1 cellular context compared by ENCODE assay signal in genomic region chr2:238864207-238865014, GRCh38.
TF ChIP-seq lines count a peak whose summit lies in the region.

No MANE protein-coding gene starts in this region.

TF ChIP-seq in HepG2, 621 proteins besides CTCF, POLR2A, EP300 and RAD21 (continued from another document and continues in another):
- TF ChIP-seq ZNF615 (CRISPR knock-in tag; IDR thresholded peaks at IDR 0.05; ENCODE audit: borderline replicate concordance) (peak; percentile 95), HMG20A (CRISPR knock-in tag; IDR thresholded peaks at IDR 0.05; ENCODE audit: borderline replicate concordance) (peak; percentile 88; the same call in 1 of the 2 replicates), LBX2 (CRISPR knock-in tag; IDR thresholded peaks at IDR 0.05; ENCODE audit: borderline replicate concordance) (peak; percentile 13; the same call in 1 of the 2 replicates), SNAPC2 (CRISPR knock-in tag; IDR thresholded peaks at IDR 0.05) (peak; percentile 39; the same call in 1 of the 2 replicates), SAP130 (CRISPR knock-in tag; IDR thresholded peaks at IDR 0.05; ENCODE audit: low read depth) (peak; percentile 86), ZNF609 (CRISPR knock-in tag; IDR thresholded peaks at IDR 0.05; ENCODE audit: borderline replicate concordance) (peak; percentile 80), ZSCAN22 (CRISPR knock-in tag; IDR thresholded peaks at IDR 0.05) (no peak), FOXO1 (CRISPR knock-in tag; IDR thresholded peaks at IDR 0.05) (peak; percentile 91), GLI4 (CRISPR knock-in tag; IDR thresholded peaks at IDR 0.05; ENCODE audit: borderline replicate concordance) (peak; percentile 43; the same call in 1 of the 2 replicates), ZNF691 (CRISPR knock-in tag; IDR thresholded peaks at IDR 0.05; ENCODE audit: borderline replicate concordance, low read depth) (peak; percentile 61; the same call in 1 of the 2 replicates), AHDC1 (CRISPR knock-in tag; IDR thresholded peaks at IDR 0.05; ENCODE audit: borderline replicate concordance) (peak; percentile 92; the same call in 1 of the 2 replicates), TFAP4 (IDR thresholded peaks at IDR 0.05; ENCODE audit: borderline replicate concordance, low read depth) (peak; percentile 63; the same call in 1 of the 2 replicates), ZNF724P (CRISPR knock-in tag; IDR thresholded peaks at IDR 0.05; ENCODE audit: borderline replicate concordance) (peak; percentile 82; the same call in 1 of the 2 replicates), PITX1 (CRISPR knock-in tag; IDR thresholded peaks at IDR 0.05) (peak; percentile 93), EHMT2 (IDR thresholded peaks at IDR 0.05; ENCODE audit: borderline replicate concordance, low read depth, low read length) (peak; percentile 34; the same call in 1 of the 2 replicates), ZNF546 (CRISPR knock-in tag; conservative IDR thresholded peaks at IDR 0.05) (peak; percentile 94), ZBTB44 (CRISPR knock-in tag; IDR thresholded peaks at IDR 0.05) (peak; percentile 0; the same call in 1 of the 2 replicates), SIX4 (CRISPR knock-in tag; IDR thresholded peaks at IDR 0.05) (peak; percentile 77), DDIT3 (CRISPR knock-in tag; IDR thresholded peaks at IDR 0.05) (no peak), YY1 (IDR thresholded peaks at IDR 0.05; ENCODE audit: insufficient read depth, insufficient replicate concordance, low read depth, low read length) (peak; percentile 20), ZFY (CRISPR knock-in tag; IDR thresholded peaks at IDR 0.05) (peak; percentile 95), ZNF746 (CRISPR knock-in tag; IDR thresholded peaks at IDR 0.05) (peak; percentile 19; the same call in 1 of the 2 replicates), HNF4A (CRISPR knock-in tag; IDR thresholded peaks at IDR 0.05) (peak; percentile 86), ZNF263 (CRISPR knock-in tag; IDR thresholded peaks at IDR 0.05) (peak; percentile 60), NFYC (CRISPR knock-in tag; IDR thresholded peaks at IDR 0.05) (no peak), KDM6A (CRISPR knock-in tag; IDR thresholded peaks at IDR 0.05; ENCODE audit: low read depth) (peak; percentile 96), ATF5 (CRISPR knock-in tag; IDR thresholded peaks at IDR 0.05; ENCODE audit: low read depth) (no peak), REPIN1 (CRISPR knock-in tag; IDR thresholded peaks at IDR 0.05; ENCODE audit: borderline replicate concordance, low read depth) (peak; percentile 65; the same call in 1 of the 2 replicates), FOSL1 (CRISPR knock-in tag; IDR thresholded peaks at IDR 0.05; ENCODE audit: borderline replicate concordance) (peak; percentile 99), JUNB (CRISPR knock-in tag; IDR thresholded peaks at IDR 0.05; ENCODE audit: borderline replicate concordance) (peak; percentile 97), IKZF4 (CRISPR knock-in tag; IDR thresholded peaks at IDR 0.05; ENCODE audit: borderline replicate concordance, low read depth, not compliant biosample characterization) (peak; percentile 75)
- TF ChIP-seq, protein P1, sequence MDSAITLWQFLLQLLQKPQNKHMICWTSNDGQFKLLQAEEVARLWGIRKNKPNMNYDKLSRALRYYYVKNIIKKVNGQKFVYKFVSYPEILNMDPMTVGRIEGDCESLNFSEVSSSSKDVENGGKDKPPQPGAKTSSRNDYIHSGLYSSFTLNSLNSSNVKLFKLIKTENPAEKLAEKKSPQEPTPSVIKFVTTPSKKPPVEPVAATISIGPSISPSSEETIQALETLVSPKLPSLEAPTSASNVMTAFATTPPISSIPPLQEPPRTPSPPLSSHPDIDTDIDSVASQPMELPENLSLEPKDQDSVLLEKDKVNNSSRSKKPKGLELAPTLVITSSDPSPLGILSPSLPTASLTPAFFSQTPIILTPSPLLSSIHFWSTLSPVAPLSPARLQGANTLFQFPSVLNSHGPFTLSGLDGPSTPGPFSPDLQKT (CRISPR knock-in tag; IDR thresholded peaks at IDR 0.05; ENCODE audit: borderline replicate concordance) = no peak
- TF ChIP-seq, protein P2, sequence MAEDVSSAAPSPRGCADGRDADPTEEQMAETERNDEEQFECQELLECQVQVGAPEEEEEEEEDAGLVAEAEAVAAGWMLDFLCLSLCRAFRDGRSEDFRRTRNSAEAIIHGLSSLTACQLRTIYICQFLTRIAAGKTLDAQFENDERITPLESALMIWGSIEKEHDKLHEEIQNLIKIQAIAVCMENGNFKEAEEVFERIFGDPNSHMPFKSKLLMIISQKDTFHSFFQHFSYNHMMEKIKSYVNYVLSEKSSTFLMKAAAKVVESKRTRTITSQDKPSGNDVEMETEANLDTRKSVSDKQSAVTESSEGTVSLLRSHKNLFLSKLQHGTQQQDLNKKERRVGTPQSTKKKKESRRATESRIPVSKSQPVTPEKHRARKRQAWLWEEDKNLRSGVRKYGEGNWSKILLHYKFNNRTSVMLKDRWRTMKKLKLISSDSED (CRISPR knock-in tag; IDR thresholded peaks at IDR 0.05) = no peak
